In genomic region chr6:141483561-141484061, GRCh38 we compare ENCODE assay signal across 8 cellular contexts.
DNase-seq lines count a peak whose midpoint lies in the region; ATAC-seq, FAIRE-seq and TF ChIP-seq lines count a peak whose summit lies in the region.

No MANE protein-coding gene starts in this region.

- H3K4me1 Mint-ChIP-seq in activated T-cell treated with anti-CD3 and anti-CD28 coated beads, Interleukin-2, amount 50 U/mL, for 4 hours (ENCODE audit: low read depth) = peaks cover 46% of the 10 kb centered on the region

- CTCF ChIA-PET in A549 (lab: Yijun Ruan, JAX) = interaction anchor here (0.6 kb wide), 1 partner anchor 26 kb away, joined by 3 read pairs; no protein-coding TSS in a partner anchor

- H3K4me3 ChIP-seq in A549 (peak overlapping the region; percentile 20; the same call in 1 of the 3 replicates), smooth muscle cell (peak overlapping the region; percentile 24)

- no peaks in the 10 kb centered on the region for H3K36me3 ChIP-seq in smooth muscle cell (ENCODE audit: low read depth)

- DNase-seq in A549 (ENCODE audit: low read depth in 1 of 2, low spot score in 1 of 2) = peak; percentile 3 to 51
- DNase-seq in NOMO-1 (lab: John Stamatoyannopoulos, UW; ENCODE audit: unreplicated experiment in 2 of 2) = peak; percentile 93 to 98
- DNase-seq in activated T-cell treated with anti-CD3 and anti-CD28 coated beads, Interleukin-2, amount 50 U/mL, for 4 hours = peak; percentile 26
- peak; percentile 79 to 92 for DNase-seq in foreskin keratinocyte
- no peak for DNase-seq in smooth muscle cell (lab: John Stamatoyannopoulos, UW; ENCODE audit: unreplicated experiment)
- no peak for DNase-seq in HuH-7 (ENCODE audit: low spot score)

- TF ChIP-seq CTCF in A549 (IDR thresholded peaks at IDR 0.05) (no peak), foreskin keratinocyte (conservative IDR thresholded peaks at IDR 0.05) (no peak), smooth muscle cell (IDR thresholded peaks at IDR 0.05; ENCODE audit: borderline replicate concordance, insufficient read depth, poor library complexity, severe bottlenecking) (no peak)

- FAIRE-seq in A549 (lab: Jason Lieb, UNC) = no peak

- H3K27me3 Mint-ChIP-seq in activated T-cell treated with anti-CD3 and anti-CD28 coated beads, Interleukin-2, amount 50 U/mL, for 4 hours (ENCODE audit: low read depth) = no peaks in the 10 kb centered on the region

- no peak for TF ChIP-seq RAD21 in A549 (conservative IDR thresholded peaks at IDR 0.05 in 1 of 2, IDR thresholded peaks at IDR 0.05 in 1 of 2)

- H3K27me3 ChIP-seq in foreskin keratinocyte (no peaks in the 10 kb centered on the region), smooth muscle cell (ENCODE audit: low read depth) (no peaks in the 10 kb centered on the region)

- WGBS in A549 (ENCODE audit: missing lambda C conversion rate) = 3% methylated on average over 5 of the region's 5 CpGs
- 32% methylated on average over 5 of the region's 5 CpGs for WGBS in smooth muscle cell (ENCODE audit: low lambda C conversion rate)

- H3K79me2 ChIP-seq in smooth muscle cell (ENCODE audit: low read depth) = no peaks in the 10 kb centered on the region

- no peaks in the 10 kb centered on the region for H4K20me1 ChIP-seq in smooth muscle cell (ENCODE audit: low read depth)

- H3K4me2 ChIP-seq in A549 (peak overlapping the region; percentile 74), smooth muscle cell (peak overlapping the region; percentile 84)

- H3K9me3 ChIP-seq in A549 (no peaks in the 10 kb centered on the region), smooth muscle cell (replicated peaks; ENCODE audit: low read depth) (no peaks in the 10 kb centered on the region)

- no peaks in the 10 kb centered on the region for H3F3A ChIP-seq in smooth muscle cell (ENCODE audit: low read depth)

- H3K4me1 ChIP-seq in A549 = 0 out of 3 replicates have a peak, but pooled peaks cover 5% of the 10 kb centered on the region
- H3K4me1 ChIP-seq in foreskin keratinocyte = peaks cover 13% of the 10 kb centered on the region
- H3K4me1 ChIP-seq in smooth muscle cell (ENCODE audit: low read depth) = no peaks in the 10 kb centered on the region

- H3K27ac ChIP-seq in A549 = peak overlapping the region; percentile 39 to 62; a peak in 5 of 6 replicates
- peak overlapping the region; percentile 90 for H3K27ac ChIP-seq in foreskin keratinocyte
- H3K27ac ChIP-seq in smooth muscle cell (ENCODE audit: low read depth) = peak overlapping the region; percentile 55

- H3K36me3 Mint-ChIP-seq in activated T-cell treated with anti-CD3 and anti-CD28 coated beads, Interleukin-2, amount 50 U/mL, for 4 hours (ENCODE audit: insufficient read depth) = no peaks in the 10 kb centered on the region

- ATAC-seq in A549 (peak in 1 of 2 experiments; percentile 74; a peak in 3 of 6 replicates), GM18870 (IDR thresholded peaks at IDR 0.05; ENCODE audit: unreplicated experiment) (peak; percentile 91), HG03135 (IDR thresholded peaks at IDR 0.05; ENCODE audit: unreplicated experiment) (peak; percentile 86), foreskin keratinocyte (peak; percentile 91)
- peak; percentile 99 for ATAC-seq in activated T-cell treated with anti-CD3 and anti-CD28 coated beads, Interleukin-2, amount 50 U/mL, for 4 hours

- H3K9me3 Mint-ChIP-seq in activated T-cell treated with anti-CD3 and anti-CD28 coated beads, Interleukin-2, amount 50 U/mL, for 4 hours = no peaks in the 10 kb centered on the region

- no peak for TF ChIP-seq EP300 in A549 (IDR thresholded peaks at IDR 0.05)

- H3K4me3 Mint-ChIP-seq in activated T-cell treated with anti-CD3 and anti-CD28 coated beads, Interleukin-2, amount 50 U/mL, for 4 hours = peak overlapping the region; percentile 75

- POLR2A ChIA-PET in A549 (lab: Yijun Ruan, JAX) = no interaction called here

- no peak for TF ChIP-seq POLR2A in A549 (IDR thresholded peaks at IDR 0.05; ENCODE audit: low read length)

- H2AFZ ChIP-seq in smooth muscle cell (ENCODE audit: low read depth) = peak overlapping the region; percentile 95

- H3K9ac ChIP-seq in smooth muscle cell (ENCODE audit: low read depth) = peak overlapping the region; percentile 41

TF ChIP-seq in A549, 52 proteins besides CTCF, POLR2A, EP300 and RAD21:
- TF ChIP-seq FOSL2 (IDR thresholded peaks at IDR 0.05) (no peak), FOSL2 (CRISPR knock-in tag; IDR thresholded peaks at IDR 0.05) (peak; percentile 48; the same call in 1 of the 2 replicates), PBX3 (IDR thresholded peaks at IDR 0.05) (no peak)

Comparison
In these comparisons a context has a peak if more than half of its experiments do, and no peak if none do; other contexts are left out.
1. DNase-seq: peak in A549 (2 of 2), NOMO-1 (2 of 2), activated T-cell treated with anti-CD3 and anti-CD28 coated beads, Interleukin-2, amount 50 U/mL, for 4 hours (single experiment) and foreskin keratinocyte (2 of 2); none in smooth muscle cell (single experiment) and HuH-7 (single experiment).
2. Peak in every context shown above with its lines, with median percentiles within 50 percentile points of each other: H3K27ac ChIP-seq.